8 cellular contexts compared by ENCODE assay signal in the genomic region with DNA sequence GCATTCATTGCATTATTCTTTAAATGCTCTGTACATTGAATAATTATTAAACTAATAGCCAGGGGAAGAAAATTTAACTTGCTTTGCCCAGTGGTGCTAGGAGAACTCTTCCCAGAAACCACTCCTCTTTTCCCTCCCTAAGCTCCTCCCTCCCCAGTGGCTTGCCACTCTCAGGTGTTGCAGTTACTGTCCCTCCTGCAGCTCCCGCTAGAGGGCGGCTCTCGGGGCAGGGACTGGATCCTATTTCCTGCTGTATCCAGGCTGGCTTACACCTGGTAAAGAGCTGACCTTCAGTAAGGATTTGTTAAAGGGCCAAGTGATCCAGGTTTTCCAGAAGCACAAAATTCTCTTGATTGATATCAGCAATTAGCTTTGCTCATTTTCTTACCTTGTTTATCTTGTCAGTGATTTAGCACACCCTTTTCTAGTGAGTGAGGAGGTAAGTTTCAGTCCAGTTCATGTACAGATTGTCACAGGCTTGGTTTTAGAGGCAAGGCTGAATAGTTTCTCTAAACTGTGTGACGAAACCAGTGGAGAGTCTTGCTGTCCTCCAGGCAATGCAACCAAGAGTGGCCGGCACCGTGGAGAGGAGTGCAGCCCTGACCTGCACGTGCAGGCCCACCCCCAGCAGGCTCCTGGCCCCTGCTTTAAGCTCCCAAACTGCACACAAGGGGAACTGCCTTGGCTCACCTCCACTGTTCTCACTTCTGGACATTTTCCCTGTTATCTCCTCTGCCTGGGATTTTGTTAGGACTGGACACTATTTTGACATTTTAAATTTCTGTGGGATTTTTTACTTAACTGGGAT.
DNase-seq lines count a peak whose midpoint lies in the region; ATAC-seq and TF ChIP-seq lines count a peak whose summit lies in the region.

No MANE protein-coding gene starts in this region.

- TF ChIP-seq CTCF in brain (conservative IDR thresholded peaks at IDR 0.05), result peak; percentile 41 to 70
- peak; percentile 25 for TF ChIP-seq CTCF in liver (IDR thresholded peaks at IDR 0.05; ENCODE audit: low read depth, low read length, missing input control)

- H3K36me3 ChIP-seq in liver (ENCODE audit: control insufficient read depth in 4 of 4, insufficient read depth in 3 of 4, low read depth in 1 of 4, low read length in 3 of 4), result no peaks in the 10 kb centered on the region

- H3K9ac ChIP-seq in liver (ENCODE audit: low read depth in 1 of 2, low read length in 2 of 2), result no peak overlapping the region

- peaks cover 3% of the 10 kb centered on the region for H3K27me3 Mint-ChIP-seq in brain

- H3K27ac ChIP-seq in liver (ENCODE audit: low read depth in 1 of 2, low read length in 2 of 2), result no peak overlapping the region

- 51% methylated on average over 7 of the region's 7 CpGs for WGBS in liver

- H3K4me1 ChIP-seq in liver (ENCODE audit: control insufficient read depth in 4 of 4, insufficient read depth in 4 of 4, low read length in 3 of 4), result no peaks in the 10 kb centered on the region

- H3K36me3 Mint-ChIP-seq in brain, result no peaks in the 10 kb centered on the region

- peak; percentile 13 for DNase-seq in DMS114 treated with DMSO at 0.1 percent for 48 hours (lab: John Stamatoyannopoulos, UW; ENCODE audit: unreplicated experiment)
- DNase-seq in NCI-H82 (lab: John Stamatoyannopoulos, UW), result peak; percentile 86
- no peak for DNase-seq in AML-193 (lab: John Stamatoyannopoulos, UW)

- no peak overlapping the region for H3K4me3 ChIP-seq in liver (ENCODE audit: low read depth in 1 of 3, low read length in 3 of 3)

- no peaks in the 10 kb centered on the region for H3K27me3 ChIP-seq in liver (ENCODE audit: control insufficient read depth in 4 of 4, insufficient read depth in 4 of 4, low read length in 3 of 4)

- peak in 1 of 2 donors; percentile 53 for TF ChIP-seq RAD21 in liver (IDR thresholded peaks at IDR 0.05)

- ATAC-seq in GM19324 (IDR thresholded peaks at IDR 0.05; ENCODE audit: low FRiP score, unreplicated experiment) (peak; percentile 51), HG03432 (IDR thresholded peaks at IDR 0.05; ENCODE audit: unreplicated experiment) (peak; percentile 76), GM18511 (IDR thresholded peaks at IDR 0.05; ENCODE audit: unreplicated experiment) (no peak)

- no peaks in the 10 kb centered on the region for H3K9me3 ChIP-seq in liver (ENCODE audit: control insufficient read depth in 4 of 4, low read length in 3 of 4)

- H3K27ac Mint-ChIP-seq in brain, result peak overlapping the region in 1 of 5 experiments; percentile 36

- H3K4me1 Mint-ChIP-seq in brain, result peaks cover 21% of the 10 kb centered on the region

- peaks cover 0 to 2% (median 0%) of the 10 kb centered on the region in 5 experiments for H3K9me3 Mint-ChIP-seq in brain

- no peak overlapping the region for H3K4me3 Mint-ChIP-seq in brain

TF ChIP-seq in liver, 16 proteins besides CTCF, POLR2A, EP300 and RAD21:
- no peak for TF ChIP-seq RXRA (IDR thresholded peaks at IDR 0.05)
- no peak for TF ChIP-seq FOXA1 (IDR thresholded peaks at IDR 0.05)

Comparison
In these comparisons a context has a peak if more than half of its experiments do, and no peak if none do; other contexts are left out.
1. DNase-seq: peak in DMS114 treated with DMSO at 0.1 percent for 48 hours (single experiment) and NCI-H82 (single experiment); none in AML-193 (0 of 2).